ENCODE assay signal across 23 cellular contexts in genomic region chr22:47784991-47785390, GRCh38.
"Had no signal": no experiment of that assay in that cellular context is flagged by ENCODE, and none has a peak within 500 bp of the region (broad histone marks: within the 10 kb centered on the region; RNA-seq: fewer than 3 reads in every experiment).

No MANE protein-coding gene starts in this region.

- H3K4me3 ChIP-seq: gastroesophageal sphincter, heart left ventricle, hepatocyte, lower lobe of right lung, prostate gland, sigmoid colon, testis, tibial artery, upper lobe of left lung had no signal

- H3K4me3 Mint-ChIP-seq: natural killer cell; stimulated activated memory B cell treated with anti-CD40 and anti-IgM and Interleukin-4, amounts not matched to agents 10 μg/mL and 1 μg/mL and 100 μg/mL, for 72 hours had no signal

- H3K27ac ChIP-seq: epithelial cell of prostate, foreskin keratinocyte, gastroesophageal sphincter, heart left ventricle, hepatocyte, lower lobe of right lung, parathyroid adenoma, prostate gland, sigmoid colon, testis, tibial artery, upper lobe of left lung had no signal

- H3K36me3 Mint-ChIP-seq: natural killer cell; stimulated activated memory B cell treated with anti-CD40 and anti-IgM and Interleukin-4, amounts not matched to agents 10 μg/mL and 1 μg/mL and 100 μg/mL, for 72 hours had no signal

- H3K4me1 Mint-ChIP-seq: natural killer cell had no signal

- H3K27ac Mint-ChIP-seq: natural killer cell; stimulated activated memory B cell treated with anti-CD40 and anti-IgM and Interleukin-4, amounts not matched to agents 10 μg/mL and 1 μg/mL and 100 μg/mL, for 72 hours had no signal

- H3K9me3 Mint-ChIP-seq: natural killer cell had no signal

- DNase-seq: cortex of kidney; effector CD4-positive, alpha-beta T cell; foreskin keratinocyte; heart left ventricle; kidney glomerular epithelial cell; left ventricle myocardium superior; lower lobe of right lung; natural killer cell; occipital lobe; right cardiac atrium; sigmoid colon; stimulated activated CD4-positive, alpha-beta T cell treated with anti-CD3 and anti-CD28 coated beads, Interleukin-4, amount 100 ng/mL, for 4 hours; stimulated activated naive CD8-positive, alpha-beta T cell treated with anti-CD3 and anti-CD28 coated beads, Interleukin-15, Interleukin-2, amounts not matched to agents 100 U/mL and 50 U/mL, for 24 hours; substantia nigra; testis; tibial artery; upper lobe of left lung had no signal
